Comparison of ENCODE assay signal across 22 cellular contexts in the genomic region with DNA sequence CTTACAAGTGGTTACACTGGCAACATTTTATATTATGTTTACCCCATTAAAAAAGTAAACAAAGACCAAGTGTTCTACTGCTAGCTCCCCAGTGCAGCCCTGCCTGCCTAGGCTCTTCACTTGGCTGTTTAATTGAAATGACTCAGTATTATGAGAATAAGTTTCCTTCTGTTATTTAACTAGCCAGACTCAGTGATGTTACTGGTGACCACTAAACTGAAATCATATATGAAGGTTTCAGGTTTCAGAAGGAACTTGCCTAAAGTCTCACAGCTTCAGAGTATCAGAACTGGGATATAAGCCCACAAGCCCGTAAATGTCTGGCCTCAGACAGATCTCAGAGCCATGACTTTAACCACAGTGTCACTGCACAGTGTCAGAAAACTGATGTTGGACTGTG.
DNase-seq lines count a peak whose midpoint lies in the region; ATAC-seq, FAIRE-seq and TF ChIP-seq lines count a peak whose summit lies in the region.
"Had no signal": no experiment of that assay in that cellular context is flagged by ENCODE, and none has a peak within 500 bp of the region (broad histone marks: within the 10 kb centered on the region; RNA-seq: fewer than 3 reads in every experiment).

No MANE protein-coding gene starts in this region.

- H3K4me1 ChIP-seq in GM12878 (ENCODE audit: control insufficient read depth, insufficient read depth, low read length) = no peaks in the 10 kb centered on the region

- H3K9ac ChIP-seq in GM12878 (ENCODE audit: control insufficient read depth, insufficient read depth, low read length) = no peak overlapping the region

- in situ Hi-C loops in GM12878 (cut with MboI) = no loop called here

- no peaks in the 10 kb centered on the region for H4K20me1 ChIP-seq in GM12878 (ENCODE audit: control insufficient read depth, insufficient read depth)

- H3K27me3 ChIP-seq in GM12878 (replicated peaks in 1 of 2; ENCODE audit: control insufficient read depth in 2 of 2, insufficient read depth in 2 of 2, low read length in 1 of 2) = no peaks in the 10 kb centered on the region; a peak in 1 of 4 replicates

- DNase-seq in GM12878 (ENCODE audit: low read depth, low spot score) (no peak), NCI-H2196 (lab: John Stamatoyannopoulos, UW; ENCODE audit: unreplicated experiment) (no peak), omental fat pad (ENCODE audit: low spot score) (no peak), HTR-8/SVneo (ENCODE audit: insufficient read length, low spot score) (no peak)
- no peak for DNase-seq in activated CD4-positive, alpha-beta T cell treated with anti-CD3 and anti-CD28 coated beads, Interleukin-2, amount 50 U/mL, for 1 hour
- DNase-seq: C1 segment of cervical spinal cord; CD8-positive, alpha-beta memory T cell; DMS79 treated with DMSO at 0.1 percent for 48 hours; NCI-H1417; NCI-H187 treated with DMSO at 0.1 percent for 48 hours; NCI-H226; NCI-H524; RPMI8226; SHP77 treated with DMSO at 0.1 percent for 48 hours; T-helper 1 cell; T-helper 9 cell had no signal

- SMC1A ChIA-PET in GM12878 (lab: Charles Lee; ENCODE audit: uncharacterized antibody, unreplicated experiment) = interaction anchor here (0.6 kb wide), 1 partner anchor 25 kb away, joined by 3 read pairs; no protein-coding TSS in a partner anchor

- FAIRE-seq in GM12878 (lab: Jason Lieb, UNC) (no peak), HTR-8/SVneo (lab: Jason Lieb, UNC) (no peak)
- FAIRE-seq: D721Med had no signal

- no peaks in the 10 kb centered on the region for H3K79me2 ChIP-seq in GM12878 (ENCODE audit: control insufficient read depth, insufficient read depth, low read length)

- no peaks in the 10 kb centered on the region for H3K36me3 ChIP-seq in GM12878 (ENCODE audit: control insufficient read depth in 2 of 2, insufficient read depth in 2 of 2, low read length in 1 of 2)

- no peaks in the 10 kb centered on the region for H3K9me3 ChIP-seq in GM12878 (replicated peaks; ENCODE audit: control insufficient read depth, insufficient read depth, low read length)

- CTCF ChIA-PET in GM12878 (lab: Yijun Ruan, JAX) = no interaction called here

- H3K4me2 ChIP-seq in GM12878 (ENCODE audit: control insufficient read depth, insufficient read depth) = no peak overlapping the region
- H3K4me2 ChIP-seq: GM23338 had no signal

- TF ChIP-seq RAD21 in GM12878 (IDR thresholded peaks at IDR 0.05; ENCODE audit: insufficient read depth, low read depth, low read length) = no peak

- H3K27ac ChIP-seq in GM12878 (ENCODE audit: control insufficient read depth, insufficient read depth) = no peak overlapping the region

- WGBS in GM12878 (ENCODE audit: insufficient coverage, insufficient replicate concordance, low lambda C conversion rate, missing lambda C conversion rate) = 77% methylated on average over 1 of the region's 1 CpG

- intact Hi-C loops in GM12878 (cut with micrococcal nuclease; ENCODE audit: unreplicated experiment) = no loop called here

- ATAC-seq in GM18498 (IDR thresholded peaks at IDR 0.05; ENCODE audit: unreplicated experiment) = peak; percentile 59
- peak; percentile 60 for ATAC-seq in GM21381 (IDR thresholded peaks at IDR 0.05; ENCODE audit: unreplicated experiment)
- peak; percentile 45 for ATAC-seq in HG03521 (IDR thresholded peaks at IDR 0.05; ENCODE audit: unreplicated experiment)
- peak; percentile 42 for ATAC-seq in GM12878
- ATAC-seq in omental fat pad (ENCODE audit: low FRiP score) = no peak
- ATAC-seq: GM23338, HCT116 had no signal

- no peak for TF ChIP-seq POLR2A in GM12878 (IDR thresholded peaks at IDR 0.05; ENCODE audit: low read depth, low read length)

- BruUV-seq in GM12878 (replicated peaks; lab: Mats Ljungman, UMichigan) = no TSS peak

- TF ChIP-seq EP300 in GM12878 (IDR thresholded peaks at IDR 0.05; ENCODE audit: borderline replicate concordance in 1 of 2, control insufficient read depth in 1 of 2, low read depth in 2 of 2, low read length in 2 of 2) = no peak

- TF ChIP-seq CTCF in GM12878 (IDR thresholded peaks at IDR 0.05 in 2 of 3, conservative IDR thresholded peaks at IDR 0.05 in 1 of 3; ENCODE audit: control insufficient read depth in 2 of 3, extremely low read depth in 1 of 3, insufficient read depth in 1 of 3, low read depth in 3 of 3, low read length in 3 of 3) (no peak), omental fat pad (IDR thresholded peaks at IDR 0.05) (no peak)

- RAD21 ChIA-PET in GM12878 (lab: Charles Lee; ENCODE audit: unreplicated experiment) = no interaction called here

- no peak overlapping the region for H2AFZ ChIP-seq in GM12878 (ENCODE audit: control insufficient read depth, low read depth, low read length)
- H2AFZ ChIP-seq: GM23338 had no signal

- POLR2A ChIA-PET in GM12878 (lab: Charles Lee) = no interaction called here

- no peak overlapping the region for H3K4me3 ChIP-seq in GM12878
- H3K4me3 ChIP-seq: GM23338 had no signal

TF ChIP-seq in GM12878, 131 proteins besides CTCF, POLR2A, EP300 and RAD21:
- TF ChIP-seq RB1 (IDR thresholded peaks at IDR 0.05; ENCODE audit: borderline replicate concordance) = no peak
- TF ChIP-seq TCF12 (IDR thresholded peaks at IDR 0.05; ENCODE audit: low read depth, low read length) = no peak
- TF ChIP-seq CREM (IDR thresholded peaks at IDR 0.05; ENCODE audit: low read depth) = no peak
- TF ChIP-seq, protein P1, sequence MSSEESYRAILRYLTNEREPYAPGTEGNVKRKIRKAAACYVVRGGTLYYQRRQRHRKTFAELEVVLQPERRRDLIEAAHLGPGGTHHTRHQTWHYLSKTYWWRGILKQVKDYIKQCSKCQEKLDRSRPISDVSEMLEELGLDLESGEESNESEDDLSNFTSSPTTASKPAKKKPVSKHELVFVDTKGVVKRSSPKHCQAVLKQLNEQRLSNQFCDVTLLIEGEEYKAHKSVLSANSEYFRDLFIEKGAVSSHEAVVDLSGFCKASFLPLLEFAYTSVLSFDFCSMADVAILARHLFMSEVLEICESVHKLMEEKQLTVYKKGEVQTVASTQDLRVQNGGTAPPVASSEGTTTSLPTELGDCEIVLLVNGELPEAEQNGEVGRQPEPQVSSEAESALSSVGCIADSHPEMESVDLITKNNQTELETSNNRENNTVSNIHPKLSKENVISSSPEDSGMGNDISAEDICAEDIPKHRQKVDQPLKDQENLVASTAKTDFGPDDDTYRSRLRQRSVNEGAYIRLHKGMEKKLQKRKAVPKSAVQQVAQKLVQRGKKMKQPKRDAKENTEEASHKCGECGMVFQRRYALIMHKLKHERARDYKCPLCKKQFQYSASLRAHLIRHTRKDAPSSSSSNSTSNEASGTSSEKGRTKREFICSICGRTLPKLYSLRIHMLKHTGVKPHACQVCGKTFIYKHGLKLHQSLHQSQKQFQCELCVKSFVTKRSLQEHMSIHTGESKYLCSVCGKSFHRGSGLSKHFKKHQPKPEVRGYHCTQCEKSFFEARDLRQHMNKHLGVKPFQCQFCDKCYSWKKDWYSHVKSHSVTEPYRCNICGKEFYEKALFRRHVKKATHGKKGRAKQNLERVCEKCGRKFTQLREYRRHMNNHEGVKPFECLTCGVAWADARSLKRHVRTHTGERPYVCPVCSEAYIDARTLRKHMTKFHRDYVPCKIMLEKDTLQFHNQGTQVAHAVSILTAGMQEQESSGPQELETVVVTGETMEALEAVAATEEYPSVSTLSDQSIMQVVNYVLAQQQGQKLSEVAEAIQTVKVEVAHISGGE (CRISPR knock-in tag; IDR thresholded peaks at IDR 0.05) = no peak
